In genomic region chr10:7409732-7410168, GRCh38 we compare ENCODE assay signal across 8 cellular contexts. TPM values are rescaled to one million over a fixed set of nuclear protein-coding genes. Genes with fewer than 3 reads are reported as not detected.
DNase-seq lines count a peak whose midpoint lies in the region; TF ChIP-seq lines count a peak whose summit lies in the region.

No MANE protein-coding gene starts in this region.

- no peak for TF ChIP-seq CTCF in BE2C (IDR thresholded peaks at IDR 0.05; ENCODE audit: low read depth, low read length)
- no peak for TF ChIP-seq CTCF in Caco-2 (IDR thresholded peaks at IDR 0.05; ENCODE audit: insufficient read depth in 1 of 2, low read depth in 1 of 2, low read length in 1 of 2, severe bottlenecking in 1 of 2, unreplicated experiment in 1 of 2)

- H3K9ac ChIP-seq in skeletal muscle satellite cell (ENCODE audit: low read depth, low read length) = peak overlapping the region; percentile 50

- intact Hi-C loops in Caco-2 (cut with micrococcal nuclease; ENCODE audit: unreplicated experiment) = no loop called here

- peaks cover 26% of the 10 kb centered on the region for H3K27me3 ChIP-seq in BE2C
- H3K27me3 ChIP-seq in skeletal muscle satellite cell (ENCODE audit: control insufficient read depth, insufficient read depth, low read length) = peaks cover 65% of the 10 kb centered on the region
- H3K27me3 ChIP-seq in Caco-2 (replicated peaks; ENCODE audit: control insufficient read depth, insufficient read depth, low read length) = no peaks in the 10 kb centered on the region

- no peaks in the 10 kb centered on the region for H3K9me3 Mint-ChIP-seq in activated T-cell treated with anti-CD3 and anti-CD28 coated beads, Interleukin-2, amount 50 U/mL, for 24 hours
- H3K9me3 Mint-ChIP-seq in Caco-2 (ENCODE audit: unreplicated experiment) = peaks cover 8% of the 10 kb centered on the region

- H3K27ac Mint-ChIP-seq in activated T-cell treated with anti-CD3 and anti-CD28 coated beads, Interleukin-2, amount 50 U/mL, for 24 hours = peak overlapping the region; percentile 97
- no peak overlapping the region for H3K27ac Mint-ChIP-seq in Caco-2 (ENCODE audit: unreplicated experiment)

- no peaks in the 10 kb centered on the region for H3K9me3 ChIP-seq in BE2C
- H3K9me3 ChIP-seq in skeletal muscle satellite cell (replicated peaks; ENCODE audit: low read length) = no peaks in the 10 kb centered on the region
- peaks cover 27% of the 10 kb centered on the region; the same call in 1 of the 2 replicates for H3K9me3 ChIP-seq in Caco-2

- no TSS peak for BruUV-seq in Caco-2 (replicated peaks; lab: Mats Ljungman, UMichigan)

- no peaks in the 10 kb centered on the region; the same call in 1 of the 2 replicates for H3K4me1 ChIP-seq in BE2C
- peaks cover 33% of the 10 kb centered on the region for H3K4me1 ChIP-seq in skeletal muscle satellite cell (ENCODE audit: control insufficient read depth, insufficient read depth, low read length)
- H3K4me1 ChIP-seq in Caco-2 = no peaks in the 10 kb centered on the region

- H3K36me3 Mint-ChIP-seq in activated T-cell treated with anti-CD3 and anti-CD28 coated beads, Interleukin-2, amount 50 U/mL, for 24 hours (ENCODE audit: low read depth) = peaks cover 37% of the 10 kb centered on the region
- H3K36me3 Mint-ChIP-seq in Caco-2 (ENCODE audit: insufficient read depth, unreplicated experiment) = no peaks in the 10 kb centered on the region

- H3K4me3 ChIP-seq in BE2C (ENCODE audit: low read depth, low read length) (peak overlapping the region; percentile 91), skeletal muscle satellite cell (ENCODE audit: low read length) (peak overlapping the region; percentile 78), Caco-2 (ENCODE audit: low read depth, low read length) (no peak overlapping the region)

- POLR2A ChIA-PET in Caco-2 (lab: Charles Lee) = no interaction called here

- CTCF ChIA-PET in Caco-2 (lab: Charles Lee) = no interaction called here

- peak; percentile 13 for DNase-seq in BE2C
- DNase-seq in HCEC 1CT = peak; percentile 20
- peak; percentile 61 for DNase-seq in activated T-cell treated with anti-CD3 and anti-CD28 coated beads, Interleukin-2, amount 50 U/mL, for 24 hours
- DNase-seq in germinal center (ENCODE audit: low spot score) = peak; percentile 20
- no peak for DNase-seq in LoVo (ENCODE audit: low spot score)
- no peak for DNase-seq in D341Med (ENCODE audit: low spot score)
- DNase-seq in Caco-2 = no peak

- peaks cover 20% of the 10 kb centered on the region for H3K27me3 Mint-ChIP-seq in activated T-cell treated with anti-CD3 and anti-CD28 coated beads, Interleukin-2, amount 50 U/mL, for 24 hours
- no peaks in the 10 kb centered on the region for H3K27me3 Mint-ChIP-seq in Caco-2 (ENCODE audit: insufficient read depth, unreplicated experiment)

- H3K4me1 Mint-ChIP-seq in activated T-cell treated with anti-CD3 and anti-CD28 coated beads, Interleukin-2, amount 50 U/mL, for 24 hours (ENCODE audit: low read depth) = peaks cover 61% of the 10 kb centered on the region
- no peaks in the 10 kb centered on the region for H3K4me1 Mint-ChIP-seq in Caco-2 (ENCODE audit: low read depth, unreplicated experiment)

- H3K36me3 ChIP-seq in BE2C = no peaks in the 10 kb centered on the region
- no peaks in the 10 kb centered on the region for H3K36me3 ChIP-seq in skeletal muscle satellite cell (ENCODE audit: insufficient read depth, low read length)
- no peaks in the 10 kb centered on the region for H3K36me3 ChIP-seq in Caco-2 (ENCODE audit: control insufficient read depth, insufficient read depth, low read length)

- peak overlapping the region; percentile 85 for H3K4me2 ChIP-seq in skeletal muscle satellite cell (ENCODE audit: low read length)

- peak overlapping the region; percentile 95 for H3K4me3 Mint-ChIP-seq in activated T-cell treated with anti-CD3 and anti-CD28 coated beads, Interleukin-2, amount 50 U/mL, for 24 hours
- H3K4me3 Mint-ChIP-seq in Caco-2 (ENCODE audit: unreplicated experiment) = no peak overlapping the region

RNA-seq across cellular contexts. Expression of gene SFMBT2, which starts 1.1 kb away (rescaled TPM):
- 14.7 TPM for polyA plus RNA-seq in BE2C (2012; ENCODE audit: insufficient read depth, insufficient read length, low read depth)
- total RNA-seq in skeletal muscle satellite cell (2012; rRNA removed) = 2.8 and 3.1 TPM in 2 replicates
- total RNA-seq in Caco-2 (2022) = not detected in 2 replicates

Comparison
In these comparisons a context has a peak if more than half of its experiments do, and no peak if none do; other contexts are left out.
1. DNase-seq: peak in BE2C (single experiment), HCEC 1CT (single experiment), activated T-cell treated with anti-CD3 and anti-CD28 coated beads, Interleukin-2, amount 50 U/mL, for 24 hours (single experiment) and germinal center (single experiment); none in LoVo (single experiment), D341Med (single experiment) and Caco-2 (0 of 2).